In the genomic region with DNA sequence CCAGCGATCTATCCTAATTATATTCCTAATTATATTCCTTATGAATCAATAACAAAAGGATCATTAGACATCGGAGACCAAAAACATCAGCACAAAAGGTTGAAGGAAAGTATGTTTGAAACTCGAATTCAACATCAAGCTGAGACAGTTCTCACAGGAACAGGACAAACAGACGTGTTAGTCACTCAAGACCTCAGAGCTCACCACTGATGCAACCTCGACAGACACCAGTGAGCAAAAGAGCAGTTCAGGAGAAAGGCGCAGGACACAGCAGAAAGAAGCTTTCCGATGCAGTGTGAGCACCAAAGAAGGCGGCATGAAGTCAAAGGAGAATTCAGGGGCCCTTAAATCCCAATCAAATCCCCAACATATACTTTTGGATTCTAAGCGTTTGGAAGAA, we compare ENCODE assay signal across 19 cellular contexts. TPM values are rescaled to one million over a fixed set of nuclear protein-coding genes. Genes with fewer than 3 reads are reported as not detected.
DNase-seq lines count a peak whose midpoint lies in the region; ATAC-seq, FAIRE-seq and TF ChIP-seq lines count a peak whose summit lies in the region.
"Had no signal": no experiment of that assay in that cellular context is flagged by ENCODE, and none has a peak within 500 bp of the region (broad histone marks: within the 10 kb centered on the region; RNA-seq: fewer than 3 reads in every experiment).

No MANE protein-coding gene starts in this region.

- H3K4ac ChIP-seq in IMR-90 (ENCODE audit: low read depth, low read length) (peak overlapping the region; percentile 52), H1 (replicated peaks; ENCODE audit: insufficient read length, low read depth, low read length) (no peak overlapping the region)

- H3K9me3 ChIP-seq in IMR-90 (ENCODE audit: control insufficient read depth, insufficient read depth, low read length) (no peaks in the 10 kb centered on the region), RWPE2 (ENCODE audit: severe bottlenecking) (no peaks in the 10 kb centered on the region), H1 (ENCODE audit: insufficient read depth in 2 of 2, low read depth in 1 of 2, low read length in 1 of 2) (no peaks in the 10 kb centered on the region)
- H3K9me3 ChIP-seq: ascending aorta, BE2C, lower lobe of right lung, Peyer's patch, thoracic aorta had no signal

- in situ Hi-C loops in IMR-90 (cut with MboI; ENCODE audit: low sequenced_read_pairs), result no loop called here

- CTCF ChIA-PET in IMR-90 (lab: Yijun Ruan, JAX) (interaction anchor here (1.0 to 2.1 kb wide), 4 partner anchors 9 to 38 kb away, joined by 3 to 7 read pairs (median 4); no protein-coding TSS in a partner anchor), H1 (lab: Charles Lee; ENCODE audit: partially characterized antibody) (interaction anchor here (1.0 kb wide), 2 partner anchors 13 to 14 kb away, joined by 3 read pairs; no protein-coding TSS in a partner anchor)

- no peak overlapping the region for H2AK9ac ChIP-seq in IMR-90 (replicated peaks; ENCODE audit: low read depth, low read length, poor library complexity)

- H4K8ac ChIP-seq in IMR-90 (ENCODE audit: low read depth in 2 of 2, low read length in 2 of 2), result peak overlapping the region in 1 of 2 experiments; percentile 14; a peak in 2 of 4 replicates
- no peak overlapping the region for H4K8ac ChIP-seq in H1 (ENCODE audit: extremely low read depth, insufficient read depth, low read length)

- H3K9ac ChIP-seq in IMR-90 (ENCODE audit: low read depth, low read length) (no peak overlapping the region), H1 (replicated peaks in 1 of 4; ENCODE audit: extremely low read depth in 1 of 4, low read depth in 3 of 4, low read length in 3 of 4) (no peak overlapping the region)

- H4K20me1 ChIP-seq in IMR-90 (ENCODE audit: insufficient read depth, low read length), result peaks cover 28% of the 10 kb centered on the region; the same call in 1 of the 2 replicates
- peaks cover 2 to 10% of the 10 kb centered on the region in 2 experiments for H4K20me1 ChIP-seq in H1 (replicated peaks in 1 of 2; ENCODE audit: control insufficient read depth in 1 of 2, insufficient read depth in 2 of 2, low read length in 2 of 2)

- H3K18ac ChIP-seq in IMR-90 (ENCODE audit: low read depth, low read length), result peak overlapping the region; percentile 55; the same call in 1 of the 2 replicates
- H3K18ac ChIP-seq in H1 (ENCODE audit: extremely low read depth, low read length), result no peak overlapping the region; the same call in 1 of the 2 replicates

- H3K4me3 Mint-ChIP-seq in stimulated activated effector memory CD8-positive, alpha-beta T cell treated with anti-CD3 and anti-CD28 coated beads, Interleukin-12 subunit alpha, Interleukin-12 subunit beta, amount 100 ng/mL, for 72 hours, result no peak overlapping the region
- H3K4me3 Mint-ChIP-seq: activated CD4-positive, alpha-beta T cell treated with anti-CD3 and anti-CD28 coated beads, Interleukin-2, amount 10 ng/mL, durations not matched to agents 24 days and 14 days; naive thymus-derived CD4-positive, alpha-beta T cell had no signal

- peaks cover 3 to 17% of the 10 kb centered on the region in 2 experiments; a peak in 2 of 4 replicates for H3K79me2 ChIP-seq in H1 (ENCODE audit: control insufficient read depth in 1 of 2, insufficient read depth in 2 of 2, low read length in 2 of 2)

- H3K27ac ChIP-seq in IMR-90 (ENCODE audit: insufficient read depth, low read length) (peak overlapping the region; percentile 31), RWPE2 (ENCODE audit: poor library complexity, severe bottlenecking) (no peak overlapping the region), H1 (ENCODE audit: low read depth, low read length) (no peak overlapping the region)
- H3K27ac ChIP-seq: ascending aorta, lower lobe of right lung, Peyer's patch, thoracic aorta had no signal

- intact Hi-C loops in IMR-90 (cut with micrococcal nuclease), result no loop called here

- H3K27me3 ChIP-seq in IMR-90 (ENCODE audit: control insufficient read depth, insufficient read depth, low read length), result no peaks in the 10 kb centered on the region
- no peaks in the 10 kb centered on the region for H3K27me3 ChIP-seq in RWPE2 (ENCODE audit: insufficient read depth, poor library complexity, severe bottlenecking)
- H3K27me3 ChIP-seq in H1 (replicated peaks in 1 of 4; ENCODE audit: control insufficient read depth in 3 of 4, extremely low read depth in 1 of 4, insufficient read depth in 3 of 4, low read length in 3 of 4), result no peaks in the 10 kb centered on the region
- H3K27me3 ChIP-seq: ascending aorta, BE2C, Peyer's patch had no signal

- H2BK120ac ChIP-seq in IMR-90 (ENCODE audit: low read depth, low read length), result peak overlapping the region; percentile 39
- H2BK120ac ChIP-seq in H1 (replicated peaks; ENCODE audit: low read depth, low read length), result no peak overlapping the region

- POLR2A ChIA-PET in IMR-90 (lab: Charles Lee; ENCODE audit: unreplicated experiment), result no interaction called here
- POLR2A ChIA-PET in H1 (lab: Charles Lee; ENCODE audit: partially characterized antibody), result interaction anchor here (1.0 to 1.1 kb wide), 2 partner anchors 8 to 375 kb away, joined by 4 read pairs; no protein-coding TSS in a partner anchor

- WGBS in IMR-90 (ENCODE audit: extremely low coverage in 2 of 2, insufficient read length in 1 of 2), 2 experiments, result 60% methylated on average over 1 of the region's 9 CpGs; no CpG with 5 or more reads in 1 of the 2 experiments
- 87% methylated on average over 9 of the region's 9 CpGs; no CpG with 5 or more reads in 1 of the 2 experiments for WGBS in H1 (ENCODE audit: extremely low coverage in 1 of 2, insufficient coverage in 1 of 2, insufficient read length in 1 of 2, insufficient replicate concordance in 2 of 2, low coverage in 1 of 2, low lambda C conversion rate in 2 of 2, missing lambda C conversion rate in 1 of 2), 2 experiments

- TF ChIP-seq RAD21 in IMR-90 (IDR thresholded peaks at IDR 0.05; ENCODE audit: low read length) (no peak), H1 (IDR thresholded peaks at IDR 0.05 in 1 of 2, conservative IDR thresholded peaks at IDR 0.05 in 1 of 2; ENCODE audit: low read depth in 2 of 2, low read length in 2 of 2) (no peak)

- H2BK20ac ChIP-seq in IMR-90 (ENCODE audit: low read depth, low read length) (0 out of 2 replicates have a peak overlapping the region, but pooled peaks have one; percentile 6), H1 (ENCODE audit: low read length) (no peak overlapping the region)

- H3K4me2 ChIP-seq in IMR-90 (ENCODE audit: low read depth, low read length), result no peak overlapping the region
- no peak overlapping the region for H3K4me2 ChIP-seq in H1 (ENCODE audit: insufficient read depth in 1 of 2, low read depth in 2 of 2, low read length in 2 of 2)

- DNase-seq in IMR-90 (peak; percentile 84), RWPE2 (ENCODE audit: low spot score) (no peak), H1 (ENCODE audit: low read depth in 1 of 2, low spot score in 2 of 2) (no peak), non-pigmented ciliary epithelial cell (ENCODE audit: low read depth) (peak; percentile 53), COLO829 (ENCODE audit: low spot score) (no peak), NK-92 (lab: John Stamatoyannopoulos, UW; ENCODE audit: unreplicated experiment) (no peak)
- no peak for DNase-seq in stimulated activated effector memory CD8-positive, alpha-beta T cell treated with anti-CD3 and anti-CD28 coated beads, Interleukin-12 subunit alpha, Interleukin-12 subunit beta, amount 100 ng/mL, for 72 hours (ENCODE audit: low spot score in 2 of 2)
- DNase-seq: activated CD4-positive, alpha-beta T cell treated with anti-CD3 and anti-CD28 coated beads, Interleukin-2, amount 10 ng/mL, durations not matched to agents 24 days and 14 days; activated naive CD4-positive, alpha-beta T cell treated with Interleukin-2 at 50 U/mL for 16 hours; BE2C; lower lobe of right lung; naive thymus-derived CD4-positive, alpha-beta T cell; NCI-H146; NCI-H2171 treated with DMSO at 0.1 percent for 48 hours; NCI-H82; Peyer's patch had no signal

- H4K91ac ChIP-seq in IMR-90 (ENCODE audit: insufficient read depth, low read depth, low read length), result peak overlapping the region; percentile 26; the same call in 1 of the 2 replicates
- no peak overlapping the region for H4K91ac ChIP-seq in H1 (replicated peaks; ENCODE audit: insufficient read length, low read length)

- peaks cover 24% of the 10 kb centered on the region for H3K4me1 Mint-ChIP-seq in stimulated activated effector memory CD8-positive, alpha-beta T cell treated with anti-CD3 and anti-CD28 coated beads, Interleukin-12 subunit alpha, Interleukin-12 subunit beta, amount 100 ng/mL, for 72 hours

- no peak overlapping the region for H4K5ac ChIP-seq in IMR-90 (ENCODE audit: low read depth, low read length)
- H4K5ac ChIP-seq in H1 (ENCODE audit: insufficient read length, low read depth, low read length), result no peak overlapping the region

- peaks cover 49% of the 10 kb centered on the region for H3K4me1 ChIP-seq in IMR-90 (ENCODE audit: control insufficient read depth, insufficient read depth, low read length)
- H3K4me1 ChIP-seq in RWPE2 (ENCODE audit: insufficient read depth, poor library complexity, severe bottlenecking), result peaks cover 26% of the 10 kb centered on the region
- peaks cover 2 to 10% (median 5%) of the 10 kb centered on the region in 4 experiments; a peak in 3 of 7 replicates for H3K4me1 ChIP-seq in H1 (replicated peaks in 1 of 4; ENCODE audit: control insufficient read depth in 3 of 4, insufficient read depth in 4 of 4, low read length in 3 of 4)

- dilution Hi-C loops in IMR-90 (cut with HindIII; ENCODE audit: low sequenced_read_pairs, unreplicated experiment), result no loop called here

- BruUV-seq in IMR-90 (replicated peaks; lab: Mats Ljungman, UMichigan), result no TSS peak

- H2BK15ac ChIP-seq in IMR-90 (ENCODE audit: low read depth, low read length) (0 out of 3 replicates have a peak overlapping the region, but pooled peaks have one; percentile 20), H1 (ENCODE audit: low read length) (no peak overlapping the region)

- H3K36me3 ChIP-seq in IMR-90 (ENCODE audit: control insufficient read depth, insufficient read depth, low read length) (peaks cover 7% of the 10 kb centered on the region; the same call in 1 of the 2 replicates), RWPE2 (ENCODE audit: low read depth) (no peaks in the 10 kb centered on the region), H1 (ENCODE audit: control insufficient read depth in 2 of 4, insufficient read depth in 4 of 4, low read length in 3 of 4) (no peaks in the 10 kb centered on the region)
- H3K36me3 ChIP-seq: ascending aorta, BE2C, lower lobe of right lung, Peyer's patch, thoracic aorta had no signal

- H3K9me1 ChIP-seq in IMR-90 (ENCODE audit: insufficient read depth, low read length), result peaks cover 28% of the 10 kb centered on the region

- no peak overlapping the region for H3K56ac ChIP-seq in IMR-90 (ENCODE audit: extremely low read depth, insufficient read depth, low read length)
- no peak overlapping the region for H3K56ac ChIP-seq in H1 (replicated peaks; ENCODE audit: insufficient read length, low read depth, low read length)

- peak; percentile 55 for FAIRE-seq in H1 (lab: Jason Lieb, UNC)

- H2AFZ ChIP-seq in IMR-90 (replicated peaks; ENCODE audit: low read length, poor library complexity) (no peak overlapping the region), H1 (ENCODE audit: low read length) (no peak overlapping the region)

- H3K79me1 ChIP-seq in IMR-90 (ENCODE audit: low read depth in 1 of 2, low read length in 2 of 2), result peaks cover 56 to 81% of the 10 kb centered on the region in 2 experiments
- peaks cover 3% of the 10 kb centered on the region for H3K79me1 ChIP-seq in H1 (ENCODE audit: low read depth, low read length)

- TF ChIP-seq POLR2A in IMR-90 (IDR thresholded peaks at IDR 0.05; ENCODE audit: low read depth, low read length), result no peak
- no peak for TF ChIP-seq POLR2A in H1 (IDR thresholded peaks at IDR 0.05; ENCODE audit: control extremely low read depth in 1 of 2, low read depth in 2 of 2, low read length in 2 of 2)

- H3K4me3 ChIP-seq in IMR-90 (ENCODE audit: insufficient read depth, low read depth, low read length), result no peak overlapping the region
- H3K4me3 ChIP-seq in RWPE2 (ENCODE audit: severe bottlenecking), result no peak overlapping the region
- H3K4me3 ChIP-seq in H1 (ENCODE audit: extremely low read depth in 1 of 4, insufficient read depth in 2 of 4, low read depth in 3 of 4, low read length in 4 of 4), result no peak overlapping the region
- H3K4me3 ChIP-seq: ascending aorta, lower lobe of right lung, Peyer's patch, thoracic aorta had no signal

- no peaks in the 10 kb centered on the region for H3K36me3 Mint-ChIP-seq in stimulated activated effector memory CD8-positive, alpha-beta T cell treated with anti-CD3 and anti-CD28 coated beads, Interleukin-12 subunit alpha, Interleukin-12 subunit beta, amount 100 ng/mL, for 72 hours

- no peak for TF ChIP-seq CTCF in IMR-90 (conservative IDR thresholded peaks at IDR 0.05; ENCODE audit: low read depth, low read length)
- no peak for TF ChIP-seq CTCF in RWPE2 (IDR thresholded peaks at IDR 0.05; ENCODE audit: poor library complexity, severe bottlenecking)
- no peak for TF ChIP-seq CTCF in H1 (IDR thresholded peaks at IDR 0.05; ENCODE audit: control extremely low read depth in 1 of 3, insufficient read depth in 1 of 3, low read depth in 1 of 3, low read length in 3 of 3)

- H2BK5ac ChIP-seq in IMR-90 (ENCODE audit: low read depth, low read length, poor library complexity, severe bottlenecking), result no peak overlapping the region
- H2BK5ac ChIP-seq in H1 (ENCODE audit: low read depth, low read length), result no peak overlapping the region

- no peak for ATAC-seq in IMR-90 (ENCODE audit: low read depth)
- ATAC-seq in RWPE2 (ENCODE audit: low read depth), result peak; percentile 65; the same call in 2 of the 3 replicates
- no peak for ATAC-seq in stimulated activated effector memory CD8-positive, alpha-beta T cell treated with anti-CD3 and anti-CD28 coated beads, Interleukin-12 subunit alpha, Interleukin-12 subunit beta, amount 100 ng/mL, for 72 hours
- ATAC-seq in GM19467 (IDR thresholded peaks at IDR 0.05; ENCODE audit: unreplicated experiment), result no peak
- ATAC-seq: lower lobe of right lung; naive thymus-derived CD4-positive, alpha-beta T cell had no signal

- H2AK5ac ChIP-seq in IMR-90 (ENCODE audit: low read depth, low read length), result peak overlapping the region; percentile 76
- no peak overlapping the region for H2AK5ac ChIP-seq in H1 (ENCODE audit: low read depth, low read length)

- TF ChIP-seq EP300 in H1 (IDR thresholded peaks at IDR 0.05; ENCODE audit: borderline replicate concordance in 1 of 2, low read depth in 2 of 2, low read length in 2 of 2), result no peak

- no peak overlapping the region for H3K27ac Mint-ChIP-seq in stimulated activated effector memory CD8-positive, alpha-beta T cell treated with anti-CD3 and anti-CD28 coated beads, Interleukin-12 subunit alpha, Interleukin-12 subunit beta, amount 100 ng/mL, for 72 hours
- H3K27ac Mint-ChIP-seq: activated CD4-positive, alpha-beta T cell treated with anti-CD3 and anti-CD28 coated beads, Interleukin-2, amount 10 ng/mL, durations not matched to agents 24 days and 14 days; naive thymus-derived CD4-positive, alpha-beta T cell had no signal

- no peaks in the 10 kb centered on the region for H3K9me3 Mint-ChIP-seq in stimulated activated effector memory CD8-positive, alpha-beta T cell treated with anti-CD3 and anti-CD28 coated beads, Interleukin-12 subunit alpha, Interleukin-12 subunit beta, amount 100 ng/mL, for 72 hours
- H3K9me3 Mint-ChIP-seq: activated CD4-positive, alpha-beta T cell treated with anti-CD3 and anti-CD28 coated beads, Interleukin-2, amount 10 ng/mL, durations not matched to agents 24 days and 14 days; naive thymus-derived CD4-positive, alpha-beta T cell had no signal

- H3K23ac ChIP-seq in IMR-90 (ENCODE audit: low read depth, low read length) (no peak overlapping the region; the same call in 1 of the 2 replicates), H1 (ENCODE audit: insufficient read length) (no peak overlapping the region)

- no peaks in the 10 kb centered on the region for H3K23me2 ChIP-seq in H1 (ENCODE audit: low read depth, low read length)

- H3K14ac ChIP-seq in IMR-90 (replicated peaks; ENCODE audit: low read depth, low read length) (0 out of 2 replicates have a peak overlapping the region, but pooled peaks have one; percentile 20), H1 (ENCODE audit: insufficient read length) (no peak overlapping the region)

- no peak overlapping the region for H2BK12ac ChIP-seq in H1 (ENCODE audit: low read depth, low read length)

RNA-seq across cellular contexts. Expression of a gene that starts 6.3 kb away (rescaled TPM):
- 0.90 and 1.1 TPM in 2 replicates for total RNA-seq in IMR-90 (2012; rRNA removed)
- polyA plus RNA-seq in IMR-90 (2012; rRNA removed) (0.17 and 0.46 TPM in 2 replicates), H1 (2011; rRNA removed) (0.23 TPM in 1 of 2 replicates, not detected in the other)
- polyA plus RNA-seq in IMR-90 (2012; cell fraction: cytosol; rRNA removed), result 0.02 and 0.03 TPM in 2 replicates
- 0.17 and 0.94 TPM in 2 replicates for polyA plus RNA-seq in IMR-90 (2012; cell fraction: nucleus; rRNA removed; ENCODE audit: low replicate concordance)
- total RNA-seq in H1 (2021; fragmentation: NEBNext Ultra II Directional; extraction: Animal tissue kit (Norgen Biotek cat#: 25700)), result 0.34 and 0.97 TPM in 2 replicates
- polyA plus RNA-seq in H1 (2011; cell fraction: cytosol; rRNA removed), result 0.12 TPM
- 0.30 TPM for polyA plus RNA-seq in H1 (2011; cell fraction: nucleus; rRNA removed)
- 0.51 to 0.72 TPM (median 0.62 TPM) in 4 replicates for polyA plus RNA-seq in H1 (2012, experiment 1 of 2)
- polyA plus RNA-seq in H1 (2012, experiment 2 of 2), result 0.14 TPM
- polyA plus RNA-seq in H1 (2013, experiment 1 of 2), result 0.16 TPM
- polyA plus RNA-seq in H1 (2013, experiment 2 of 2), result 0.18 TPM
- 2.4 and 2.5 TPM in 2 replicates for polyA minus RNA-seq in H1 (2011; rRNA and poly(A)+ RNA removed)
- not detected for polyA minus RNA-seq in H1 (2011; cell fraction: cytosol; rRNA and poly(A)+ RNA removed)
- 7.8 TPM for polyA minus RNA-seq in H1 (2011; cell fraction: nucleus; rRNA and poly(A)+ RNA removed)
- total RNA-seq: ascending aorta had no signal
- polyA plus RNA-seq: naive thymus-derived CD4-positive, alpha-beta T cell had no signal

RNA-seq across cellular contexts. Expression of a gene that starts 34.2 kb away (rescaled TPM):
- total RNA-seq in IMR-90 (2012; rRNA removed), result 22.2 and 26.9 TPM in 2 replicates
- polyA plus RNA-seq in IMR-90 (2012; rRNA removed) (27.6 and 31.3 TPM in 2 replicates), H1 (2011; rRNA removed) (8.8 and 13.8 TPM in 2 replicates)
- polyA plus RNA-seq in IMR-90 (2012; cell fraction: cytosol; rRNA removed), result 22.6 and 41.6 TPM in 2 replicates
- polyA plus RNA-seq in IMR-90 (2012; cell fraction: nucleus; rRNA removed; ENCODE audit: low replicate concordance), result 23.6 and 31.1 TPM in 2 replicates
- 24.4 and 25.7 TPM in 2 replicates for total RNA-seq in H1 (2021; fragmentation: NEBNext Ultra II Directional; extraction: Animal tissue kit (Norgen Biotek cat#: 25700))
- polyA plus RNA-seq in H1 (2011; cell fraction: cytosol; rRNA removed), result 12.1 TPM
- 22.2 TPM for polyA plus RNA-seq in H1 (2011; cell fraction: nucleus; rRNA removed)
- 12.7 to 16.1 TPM (median 13.3 TPM) in 4 replicates for polyA plus RNA-seq in H1 (2012, experiment 1 of 2)
- 7.8 TPM for polyA plus RNA-seq in H1 (2012, experiment 2 of 2)
- polyA plus RNA-seq in H1 (2013, experiment 1 of 2), result 9.1 TPM
- polyA plus RNA-seq in H1 (2013, experiment 2 of 2), result 8.6 TPM
- polyA minus RNA-seq in H1 (2011; rRNA and poly(A)+ RNA removed), result 22.4 and 29.4 TPM in 2 replicates
- 9.8 TPM for polyA minus RNA-seq in H1 (2011; cell fraction: cytosol; rRNA and poly(A)+ RNA removed)
- 37.0 TPM for polyA minus RNA-seq in H1 (2011; cell fraction: nucleus; rRNA and poly(A)+ RNA removed)

Comparison
In these comparisons a context has a peak if more than half of its experiments do, and no peak if none do; other contexts are left out.
1. DNase-seq: peak in IMR-90 (single experiment) and non-pigmented ciliary epithelial cell (single experiment); none in RWPE2 (single experiment), H1 (0 of 2), stimulated activated effector memory CD8-positive, alpha-beta T cell treated with anti-CD3 and anti-CD28 coated beads, Interleukin-12 subunit alpha, Interleukin-12 subunit beta, amount 100 ng/mL, for 72 hours (0 of 2), COLO829 (single experiment) and NK-92 (single experiment).